Comparison of ENCODE assay signal across 8 cellular contexts in the genomic region with DNA sequence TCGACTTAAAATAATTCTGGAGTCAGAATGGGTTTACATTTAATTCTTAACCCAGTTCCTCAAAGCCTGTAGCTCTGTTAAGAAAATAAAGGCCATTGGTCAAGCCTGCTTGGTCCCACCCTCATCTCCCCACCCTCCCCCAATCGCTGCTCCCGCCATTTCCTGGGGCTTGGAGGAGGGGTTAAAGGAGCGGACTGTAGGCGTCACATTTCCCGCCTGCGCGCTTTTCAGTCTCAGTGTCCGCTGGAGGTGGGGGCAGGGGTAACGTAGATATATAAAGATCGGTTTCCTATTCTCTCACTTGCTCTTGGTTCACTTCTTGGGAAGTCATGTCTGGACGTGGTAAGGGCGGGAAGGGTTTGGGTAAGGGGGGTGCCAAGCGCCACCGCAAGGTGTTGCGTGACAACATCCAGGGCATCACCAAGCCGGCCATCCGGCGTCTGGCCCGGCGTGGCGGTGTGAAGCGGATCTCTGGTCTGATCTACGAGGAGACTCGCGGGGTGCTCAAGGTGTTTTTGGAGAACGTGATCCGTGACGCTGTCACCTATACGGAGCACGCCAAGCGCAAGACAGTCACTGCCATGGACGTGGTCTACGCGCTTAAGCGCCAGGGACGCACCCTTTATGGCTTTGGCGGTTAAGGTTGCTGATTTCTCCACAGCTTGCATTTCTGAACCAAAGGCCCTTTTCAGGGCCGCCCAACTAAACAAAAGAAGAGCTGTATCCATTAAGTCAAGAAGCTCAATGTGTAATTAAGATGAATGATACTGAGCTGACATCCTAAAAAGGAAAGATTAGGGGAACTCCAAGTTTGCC. TPM values are rescaled to one million over a fixed set of nuclear protein-coding genes. Genes with fewer than 3 reads are reported as not detected.
DNase-seq lines count a peak whose midpoint lies in the region; ATAC-seq and TF ChIP-seq lines count a peak whose summit lies in the region.

No MANE protein-coding gene starts in this region.

- peaks cover 44 to 70% of the 10 kb centered on the region in 2 donors for H3K4me1 Mint-ChIP-seq in immature natural killer cell

- H3K79me2 ChIP-seq in ACC112 (ENCODE audit: control insufficient read depth, insufficient read depth, low read length, unreplicated experiment), result no peaks in the 10 kb centered on the region
- H3K79me2 ChIP-seq in smooth muscle cell (ENCODE audit: low read depth), result no peaks in the 10 kb centered on the region

- H3K27ac Mint-ChIP-seq in immature natural killer cell, result peak overlapping the region; percentile 98 to 100 (median 100)

- H3F3A ChIP-seq in smooth muscle cell (ENCODE audit: low read depth), result peaks cover 25% of the 10 kb centered on the region

- H3K4me1 ChIP-seq in ACC112 (ENCODE audit: control insufficient read depth, insufficient read depth, low read length, unreplicated experiment) (peaks cover 21% of the 10 kb centered on the region), breast epithelium (no peaks in the 10 kb centered on the region), smooth muscle cell (ENCODE audit: low read depth) (peaks cover 18% of the 10 kb centered on the region)

- H3K4me3 ChIP-seq in ACC112 (ENCODE audit: low read depth, low read length) (peak overlapping the region; percentile 81), WERI-Rb-1 (ENCODE audit: low read depth, low read length) (peak overlapping the region; percentile 71), breast epithelium (peak overlapping the region; percentile 60 to 72 (median 68)), smooth muscle cell (peak overlapping the region; percentile 61)

- peak overlapping the region; percentile 83 for H3K4me2 ChIP-seq in smooth muscle cell

- ATAC-seq in GM18909 (IDR thresholded peaks at IDR 0.05; ENCODE audit: poor library complexity, unreplicated experiment) (peak; percentile 52), HG03139 (IDR thresholded peaks at IDR 0.05; ENCODE audit: unreplicated experiment) (peak; percentile 36)

- H3K27me3 Mint-ChIP-seq in immature natural killer cell (ENCODE audit: low read depth in 3 of 3), result peaks cover 25 to 42% (median 36%) of the 10 kb centered on the region in 3 donors

- under 1% methylated on average over 38 of the region's 39 CpGs for WGBS in smooth muscle cell (ENCODE audit: low lambda C conversion rate)

- no peak for TF ChIP-seq CTCF in WERI-Rb-1 (IDR thresholded peaks at IDR 0.05; ENCODE audit: low read depth, low read length)
- peak; percentile 6 to 13 (median 9) for TF ChIP-seq CTCF in breast epithelium (IDR thresholded peaks at IDR 0.05)
- TF ChIP-seq CTCF in smooth muscle cell (IDR thresholded peaks at IDR 0.05; ENCODE audit: borderline replicate concordance, insufficient read depth, poor library complexity, severe bottlenecking), result no peak

- H3K9me3 Mint-ChIP-seq in immature natural killer cell, result peaks cover 0 to 2% (median 0%) of the 10 kb centered on the region in 6 donors

- H3K9me3 ChIP-seq in WERI-Rb-1 (ENCODE audit: severe bottlenecking) (peaks cover 3% of the 10 kb centered on the region), breast epithelium (no peaks in the 10 kb centered on the region), smooth muscle cell (replicated peaks; ENCODE audit: low read depth) (no peaks in the 10 kb centered on the region)

- no peaks in the 10 kb centered on the region for H4K20me1 ChIP-seq in smooth muscle cell (ENCODE audit: low read depth)

- H3K27ac ChIP-seq in ACC112 (ENCODE audit: low read depth, low read length) (peak overlapping the region; percentile 96), WERI-Rb-1 (peak overlapping the region; percentile 98), breast epithelium (peak overlapping the region; percentile 94 to 99), smooth muscle cell (ENCODE audit: low read depth) (peak overlapping the region; percentile 93)

- no peaks in the 10 kb centered on the region for H3K27me3 ChIP-seq in ACC112 (ENCODE audit: insufficient read depth, low read length)
- no peaks in the 10 kb centered on the region for H3K27me3 ChIP-seq in WERI-Rb-1 (ENCODE audit: insufficient read depth, low read depth, severe bottlenecking)
- H3K27me3 ChIP-seq in breast epithelium, result no peaks in the 10 kb centered on the region
- H3K27me3 ChIP-seq in smooth muscle cell (ENCODE audit: low read depth), result no peaks in the 10 kb centered on the region

- peak; percentile 98 for DNase-seq in NCI-H2227 (lab: John Stamatoyannopoulos, UW; ENCODE audit: unreplicated experiment)
- DNase-seq in WERI-Rb-1, result peak; percentile 97
- peak; percentile 94 to 97 for DNase-seq in breast epithelium (ENCODE audit: low spot score in 2 of 2)
- peak; percentile 95 to 96 (median 96) for DNase-seq in immature natural killer cell
- peak; percentile 59 for DNase-seq in smooth muscle cell (lab: John Stamatoyannopoulos, UW; ENCODE audit: unreplicated experiment)

- intact Hi-C loops in breast epithelium (cut with DNase I; ENCODE audit: low total_unique reads), result no loop called here

- TF ChIP-seq POLR2A in breast epithelium (IDR thresholded peaks at IDR 0.05), result peak; percentile 82

- peak overlapping the region; percentile 34 for H2AFZ ChIP-seq in ACC112 (ENCODE audit: low read length, unreplicated experiment)
- peak overlapping the region; percentile 40 for H2AFZ ChIP-seq in smooth muscle cell (ENCODE audit: low read depth)

- no peaks in the 10 kb centered on the region for H3K36me3 Mint-ChIP-seq in immature natural killer cell

- peak overlapping the region; percentile 86 for H3K9ac ChIP-seq in smooth muscle cell (ENCODE audit: low read depth)

- H3K36me3 ChIP-seq in ACC112 (ENCODE audit: insufficient read depth, low read length) (no peaks in the 10 kb centered on the region), WERI-Rb-1 (no peaks in the 10 kb centered on the region), breast epithelium (no peaks in the 10 kb centered on the region), smooth muscle cell (ENCODE audit: low read depth) (no peaks in the 10 kb centered on the region)

- H3K4me3 Mint-ChIP-seq in immature natural killer cell, result peak overlapping the region; percentile 91 to 97 (median 95)

RNA-seq across cellular contexts. Expression of gene TRIM38, which starts 59.0 kb away (rescaled TPM):
- 10 to 100 TPM; 11.8 to 16.2 (median 12.1) TPM for total RNA-seq in breast epithelium
- 10 to 100 TPM in 1 of 3 donors, 1 to 10 TPM in 2; 3.6 to 11.4 (median 5.0) TPM for polyA plus RNA-seq in immature natural killer cell
- total RNA-seq in smooth muscle cell, result 9.1 and 9.8 TPM in 2 replicates
- 6.1 and 7.2 TPM in 2 replicates for polyA plus RNA-seq in smooth muscle cell

Comparison
In these comparisons a context has a peak if more than half of its experiments do, and no peak if none do; other contexts are left out.
1. Peak in every context shown above with its lines: DNase-seq, ATAC-seq, H3K4me3 ChIP-seq and H3K27ac ChIP-seq.
2. CTCF ChIP-seq: peak in breast epithelium (3 of 3); none in WERI-Rb-1 (single experiment) and smooth muscle cell (single experiment).